ENCODE assay signal across 30 cellular contexts in the genomic region with DNA sequence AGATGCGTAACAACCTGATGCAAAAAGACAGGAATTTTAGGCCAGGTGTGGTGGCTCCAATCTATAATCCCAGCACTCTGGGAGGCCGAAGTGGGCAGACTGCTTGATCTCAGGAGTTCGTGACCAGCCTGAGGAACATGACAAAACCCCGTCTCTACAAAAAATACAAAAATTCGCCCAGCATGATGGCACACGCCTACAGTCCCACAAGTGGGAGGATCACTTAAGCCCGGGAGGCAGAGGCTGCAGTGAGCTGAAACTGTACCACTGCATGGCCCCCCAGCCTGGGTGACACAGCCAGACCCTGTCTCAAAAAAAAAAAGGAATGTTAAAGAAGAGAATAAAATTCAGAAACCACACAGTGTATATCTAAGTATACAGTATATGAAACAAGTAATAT.
"Had no signal": no experiment of that assay in that cellular context is flagged by ENCODE, and none has a peak within 500 bp of the region (broad histone marks: within the 10 kb centered on the region; RNA-seq: fewer than 3 reads in every experiment).

No MANE protein-coding gene starts in this region.

- H3K9ac ChIP-seq: neural progenitor cell had no signal

- H3K4me3 ChIP-seq: adrenal gland, body of pancreas, left ventricle myocardium inferior, lung, neural progenitor cell, suprapubic skin, tibial nerve had no signal

- H3K27ac Mint-ChIP-seq: activated CD4-positive, alpha-beta T cell treated with anti-CD3 and anti-CD28 coated beads for 36 hours; activated CD8-positive, alpha-beta T cell treated with anti-CD3 and anti-CD28 coated beads, Interleukin-2, amount 10 ng/mL, durations not matched to agents 7 days and 5 days; activated naive CD8-positive, alpha-beta T cell; activated T-cell treated with anti-CD3 and anti-CD28 coated beads, Interleukin-2, amount 50 U/mL, for 72 hours; neural progenitor cell; T-cell had no signal

- H3K9me3 ChIP-seq: adrenal gland, body of pancreas, left ventricle myocardium inferior, suprapubic skin, tibial nerve had no signal

- H2AFZ ChIP-seq: neural progenitor cell had no signal

- H3K27me3 Mint-ChIP-seq: activated CD4-positive, alpha-beta T cell treated with anti-CD3 and anti-CD28 coated beads for 36 hours; activated naive CD8-positive, alpha-beta T cell; naive B cell; T-cell had no signal

- H3K4me3 Mint-ChIP-seq: activated CD4-positive, alpha-beta T cell treated with anti-CD3 and anti-CD28 coated beads for 36 hours; activated CD8-positive, alpha-beta T cell treated with anti-CD3 and anti-CD28 coated beads, Interleukin-2, amount 10 ng/mL, durations not matched to agents 7 days and 5 days; activated naive CD8-positive, alpha-beta T cell; activated T-cell treated with anti-CD3 and anti-CD28 coated beads, Interleukin-2, amount 50 U/mL, for 72 hours; naive B cell; neural progenitor cell; T-cell had no signal

- H3K9me3 Mint-ChIP-seq: activated T-cell treated with anti-CD3 and anti-CD28 coated beads, Interleukin-2, amount 50 U/mL, for 72 hours; naive B cell; neural progenitor cell; T-cell had no signal

- H3K27me3 ChIP-seq: adrenal gland, body of pancreas, neural progenitor cell, suprapubic skin, tibial nerve had no signal

- FAIRE-seq: colon, endometrium, frontal cortex had no signal

- H3K27ac ChIP-seq: adrenal gland, body of pancreas, left ventricle myocardium inferior, neural progenitor cell, suprapubic skin, tibial nerve had no signal

- DNase-seq: activated CD4-positive, alpha-beta T cell treated with anti-CD3 and anti-CD28 coated beads for 36 hours; activated CD4-positive, CD25-positive, alpha-beta regulatory T cell; activated CD8-positive, alpha-beta T cell treated with anti-CD3 and anti-CD28 coated beads, Interleukin-2, amount 10 ng/mL, durations not matched to agents 7 days and 5 days; activated effector memory CD4-positive, alpha-beta T cell treated with Interleukin-2 at 50 U/mL for 16 hours; activated naive CD4-positive, alpha-beta T cell treated with Interleukin-2 at 50 U/mL for 16 hours; activated T-cell treated with anti-CD3 and anti-CD28 coated beads for 4 hours; activated T-cell treated with anti-CD3 and anti-CD28 coated beads, Interleukin-2, amount 50 U/mL, for 72 hours; adrenal gland; aorta; body of pancreas; central memory CD4-positive, alpha-beta T cell; dermis blood vessel endothelial cell; effector CD4-positive, alpha-beta T cell; islet precursor cell; left ventricle myocardium inferior; naive B cell; occipital lobe; right cardiac atrium; stimulated activated CD4-positive, alpha-beta T cell treated with anti-CD3 and anti-CD28 coated beads, Interleukin-15, amount 100 ng/mL, for 24 hours; stimulated activated CD4-positive, alpha-beta T cell treated with anti-CD3 and anti-CD28 coated beads, Interleukin-2, amount 100 ng/mL, for 24 hours; stimulated activated naive CD4-positive, alpha-beta T cell; T-cell had no signal

- H3K36me3 ChIP-seq: adrenal gland, left ventricle myocardium inferior, neural progenitor cell, suprapubic skin, tibial nerve had no signal

- ATAC-seq: activated CD4-positive, alpha-beta T cell treated with anti-CD3 and anti-CD28 coated beads for 36 hours; activated CD8-positive, alpha-beta T cell treated with anti-CD3 and anti-CD28 coated beads, Interleukin-2, amount 10 ng/mL, durations not matched to agents 7 days and 5 days; activated T-cell treated with anti-CD3 and anti-CD28 coated beads, Interleukin-2, amount 50 U/mL, for 72 hours; body of pancreas; right cardiac atrium; T-cell had no signal

- H3K4me2 ChIP-seq: neural progenitor cell had no signal
